ENCODE assay signal across 13 cellular contexts in the genomic region with DNA sequence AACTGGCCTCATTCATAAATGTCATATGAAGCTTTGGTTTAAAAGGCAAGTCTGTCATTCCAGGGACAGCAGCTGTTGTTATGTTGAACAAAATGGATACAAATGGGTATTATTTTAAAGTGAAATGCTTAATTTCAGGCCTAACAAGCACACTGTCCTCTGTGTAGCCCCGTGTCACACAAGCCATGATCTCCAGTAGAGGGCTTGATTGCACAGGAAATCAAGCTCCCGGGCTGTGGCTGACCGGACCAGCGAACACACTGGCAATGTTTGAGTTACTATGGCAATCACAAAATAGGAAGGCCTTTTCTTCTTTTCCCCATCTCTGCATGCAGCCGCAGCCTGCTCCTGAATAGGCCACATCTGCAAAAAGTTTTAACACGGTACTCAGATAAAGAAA.
A peak's percentile ranks its signal among the peaks of the same experiment; 100 is the strongest.
DNase-seq lines count a peak whose midpoint lies in the region; ATAC-seq and TF ChIP-seq lines count a peak whose summit lies in the region.
"Had no signal": no experiment of that assay in that cellular context is flagged by ENCODE, and none has a peak within 500 bp of the region (broad histone marks: within the 10 kb centered on the region; RNA-seq: fewer than 3 reads in every experiment).

No MANE protein-coding gene starts in this region.

- no peaks in the 10 kb centered on the region for H4K20me1 ChIP-seq in SK-N-SH (ENCODE audit: insufficient read depth)

- no peak overlapping the region for H3K9ac ChIP-seq in SK-N-SH
- H3K9ac ChIP-seq in iPS-18a (ENCODE audit: low read length), result no peak overlapping the region

- no peaks in the 10 kb centered on the region for H3K9me3 Mint-ChIP-seq in activated naive CD4-positive, alpha-beta T cell treated with anti-CD3 and anti-CD28 coated beads for 36 hours

- intact Hi-C loops in posterior vena cava (cut with DNase I), result no loop called here
- intact Hi-C loops in activated naive CD4-positive, alpha-beta T cell treated with anti-CD3 and anti-CD28 coated beads for 36 hours (cut with micrococcal nuclease), result no loop called here

- H3K4me1 ChIP-seq in SK-N-SH (ENCODE audit: control insufficient read depth in 1 of 2, insufficient read depth in 2 of 2, low read depth in 1 of 2, low read length in 1 of 2), result no peaks in the 10 kb centered on the region
- peaks cover 4% of the 10 kb centered on the region for H3K4me1 ChIP-seq in iPS-18a (ENCODE audit: control insufficient read depth, low read depth, low read length)
- H3K4me1 ChIP-seq: body of pancreas had no signal

- ATAC-seq in SK-N-SH treated with all-trans-retinoic acid at 6 μM for 48 hours (peak; percentile 39; the same call in 1 of the 3 replicates), HG03354 (IDR thresholded peaks at IDR 0.05; ENCODE audit: poor library complexity, severe bottlenecking, unreplicated experiment) (no peak)
- ATAC-seq in stimulated activated naive CD8-positive, alpha-beta T cell treated with anti-CD3 and anti-CD28 coated beads, Interleukin-15, Interleukin-2, amounts not matched to agents 100 U/mL and 50 U/mL, for 24 hours, result no peak
- ATAC-seq: body of pancreas had no signal

- H3K79me2 ChIP-seq in SK-N-SH (ENCODE audit: insufficient read depth), result no peaks in the 10 kb centered on the region

- 24% methylated on average over 6 of the region's 6 CpGs for WGBS in SK-N-SH (ENCODE audit: low lambda C conversion rate)

- H3K27ac ChIP-seq in SK-N-SH (ENCODE audit: low read depth in 2 of 2, low read length in 1 of 2), result no peak overlapping the region
- H3K27ac ChIP-seq in iPS-18a (ENCODE audit: low read length), result peak overlapping the region; percentile 27
- H3K27ac ChIP-seq: body of pancreas had no signal

- H3K9me2 ChIP-seq in SK-N-SH, result no peaks in the 10 kb centered on the region

- H3F3A ChIP-seq in SK-N-SH (replicated peaks; ENCODE audit: insufficient read depth), result no peaks in the 10 kb centered on the region

- DNase-seq in SK-N-SH (no peak), astrocyte of the hippocampus (ENCODE audit: low read depth, low spot score) (peak; percentile 5), posterior vena cava (ENCODE audit: low spot score) (no peak)
- no peak for DNase-seq in stimulated activated naive CD8-positive, alpha-beta T cell treated with anti-CD3 and anti-CD28 coated beads, Interleukin-15, Interleukin-2, amounts not matched to agents 100 U/mL and 50 U/mL, for 24 hours
- no peak for DNase-seq in activated naive CD4-positive, alpha-beta T cell treated with anti-CD3 and anti-CD28 coated beads for 36 hours
- DNase-seq: activated gamma-delta T cell; body of pancreas; DMS 273 treated with DMSO at 0.1 percent for 48 hours; NCI-H1048; stimulated activated CD8-positive, alpha-beta memory T cell treated with anti-CD3 and anti-CD28 coated beads, Interleukin-4, amount 100 ng/mL, for 48 hours had no signal

- H3K27me3 ChIP-seq in SK-N-SH (ENCODE audit: insufficient read depth) (peaks cover 26% of the 10 kb centered on the region; the same call in 1 of the 2 replicates), iPS-18a (ENCODE audit: control insufficient read depth, insufficient read depth, low read length) (no peaks in the 10 kb centered on the region)
- H3K27me3 ChIP-seq: body of pancreas had no signal

- H3K36me3 ChIP-seq in SK-N-SH (replicated peaks in 1 of 2; ENCODE audit: control insufficient read depth in 1 of 2, insufficient read depth in 2 of 2, low read length in 1 of 2) (no peaks in the 10 kb centered on the region), iPS-18a (ENCODE audit: control insufficient read depth, low read depth, low read length) (no peaks in the 10 kb centered on the region)

- H3K4me3 ChIP-seq in SK-N-SH (ENCODE audit: low read depth in 2 of 2, low read length in 1 of 2), result no peak overlapping the region
- no peak overlapping the region for H3K4me3 ChIP-seq in iPS-18a (ENCODE audit: low read length)
- H3K4me3 ChIP-seq: body of pancreas had no signal

- no peak for TF ChIP-seq RAD21 in SK-N-SH (IDR thresholded peaks at IDR 0.05; ENCODE audit: low read length)

- POLR2A ChIA-PET in SK-N-SH (lab: Yijun Ruan, JAX), result no interaction called here

- H3K36me3 Mint-ChIP-seq in activated naive CD4-positive, alpha-beta T cell treated with anti-CD3 and anti-CD28 coated beads for 36 hours (ENCODE audit: low read depth), result no peaks in the 10 kb centered on the region

- no peak overlapping the region for H3K4me3 Mint-ChIP-seq in activated naive CD4-positive, alpha-beta T cell treated with anti-CD3 and anti-CD28 coated beads for 36 hours

- H3K4me2 ChIP-seq in SK-N-SH, result no peak overlapping the region

- H3K9me3 ChIP-seq in SK-N-SH, result no peaks in the 10 kb centered on the region
- H3K9me3 ChIP-seq in iPS-18a (ENCODE audit: control insufficient read depth, low read depth, low read length), result no peaks in the 10 kb centered on the region
- H3K9me3 ChIP-seq: body of pancreas had no signal

- no peak for TF ChIP-seq EP300 in SK-N-SH (IDR thresholded peaks at IDR 0.05; ENCODE audit: borderline replicate concordance in 1 of 2, low read depth in 1 of 2, low read length in 1 of 2)

- no peak overlapping the region for H3K27ac Mint-ChIP-seq in activated naive CD4-positive, alpha-beta T cell treated with anti-CD3 and anti-CD28 coated beads for 36 hours

- peaks cover 2% of the 10 kb centered on the region for H3K27me3 Mint-ChIP-seq in activated naive CD4-positive, alpha-beta T cell treated with anti-CD3 and anti-CD28 coated beads for 36 hours (ENCODE audit: low read depth)

- no peak for TF ChIP-seq CTCF in SK-N-SH (IDR thresholded peaks at IDR 0.05)

- H2AFZ ChIP-seq in SK-N-SH (ENCODE audit: low read depth), result no peak overlapping the region

- peaks cover 11% of the 10 kb centered on the region for H3K4me1 Mint-ChIP-seq in activated naive CD4-positive, alpha-beta T cell treated with anti-CD3 and anti-CD28 coated beads for 36 hours (ENCODE audit: low read depth)

- CTCF ChIA-PET in SK-N-SH (lab: Yijun Ruan, JAX), result interaction anchor here (0.6 kb wide), 1 partner anchor 102 kb away, joined by 3 read pairs; no protein-coding TSS in a partner anchor
- CTCF ChIA-PET in activated naive CD4-positive, alpha-beta T cell treated with anti-CD3 and anti-CD28 coated beads for 36 hours (lab: Charles Lee), result interaction anchor here (0.9 kb wide), 1 partner anchor 201 kb away, joined by 3 read pairs; no protein-coding TSS in a partner anchor

TF ChIP-seq in SK-N-SH treated with all-trans-retinoic acid at 6 μM for 48 hours, 23 proteins besides CTCF, POLR2A, EP300 and RAD21 (continues in another document):
- TF ChIP-seq TCF4 (CRISPR knock-in tag; IDR thresholded peaks at IDR 0.05; ENCODE audit: borderline replicate concordance) (no peak), ISL1 (CRISPR knock-in tag; IDR thresholded peaks at IDR 0.05) (no peak), ZNF70 (CRISPR knock-in tag; IDR thresholded peaks at IDR 0.05) (no peak), ESRRG (CRISPR knock-in tag; IDR thresholded peaks at IDR 0.05) (no peak), PPARA (CRISPR knock-in tag; IDR thresholded peaks at IDR 0.05; ENCODE audit: borderline replicate concordance) (no peak), BACH2 (CRISPR knock-in tag; IDR thresholded peaks at IDR 0.05; ENCODE audit: borderline replicate concordance) (no peak), GLIS3 (CRISPR knock-in tag; IDR thresholded peaks at IDR 0.05) (no peak)
- TF ChIP-seq, protein P1, sequence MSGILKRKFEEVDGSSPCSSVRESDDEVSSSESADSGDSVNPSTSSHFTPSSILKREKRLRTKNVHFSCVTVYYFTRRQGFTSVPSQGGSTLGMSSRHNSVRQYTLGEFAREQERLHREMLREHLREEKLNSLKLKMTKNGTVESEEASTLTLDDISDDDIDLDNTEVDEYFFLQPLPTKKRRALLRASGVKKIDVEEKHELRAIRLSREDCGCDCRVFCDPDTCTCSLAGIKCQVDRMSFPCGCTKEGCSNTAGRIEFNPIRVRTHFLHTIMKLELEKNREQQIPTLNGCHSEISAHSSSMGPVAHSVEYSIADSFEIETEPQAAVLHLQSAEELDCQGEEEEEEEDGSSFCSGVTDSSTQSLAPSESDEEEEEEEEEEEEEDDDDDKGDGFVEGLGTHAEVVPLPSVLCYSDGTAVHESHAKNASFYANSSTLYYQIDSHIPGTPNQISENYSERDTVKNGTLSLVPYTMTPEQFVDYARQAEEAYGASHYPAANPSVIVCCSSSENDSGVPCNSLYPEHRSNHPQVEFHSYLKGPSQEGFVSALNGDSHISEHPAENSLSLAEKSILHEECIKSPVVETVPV (CRISPR knock-in tag; IDR thresholded peaks at IDR 0.05), result no peak

TF ChIP-seq in SK-N-SH, 30 proteins besides CTCF, POLR2A, EP300 and RAD21:
- TF ChIP-seq, protein P2, sequence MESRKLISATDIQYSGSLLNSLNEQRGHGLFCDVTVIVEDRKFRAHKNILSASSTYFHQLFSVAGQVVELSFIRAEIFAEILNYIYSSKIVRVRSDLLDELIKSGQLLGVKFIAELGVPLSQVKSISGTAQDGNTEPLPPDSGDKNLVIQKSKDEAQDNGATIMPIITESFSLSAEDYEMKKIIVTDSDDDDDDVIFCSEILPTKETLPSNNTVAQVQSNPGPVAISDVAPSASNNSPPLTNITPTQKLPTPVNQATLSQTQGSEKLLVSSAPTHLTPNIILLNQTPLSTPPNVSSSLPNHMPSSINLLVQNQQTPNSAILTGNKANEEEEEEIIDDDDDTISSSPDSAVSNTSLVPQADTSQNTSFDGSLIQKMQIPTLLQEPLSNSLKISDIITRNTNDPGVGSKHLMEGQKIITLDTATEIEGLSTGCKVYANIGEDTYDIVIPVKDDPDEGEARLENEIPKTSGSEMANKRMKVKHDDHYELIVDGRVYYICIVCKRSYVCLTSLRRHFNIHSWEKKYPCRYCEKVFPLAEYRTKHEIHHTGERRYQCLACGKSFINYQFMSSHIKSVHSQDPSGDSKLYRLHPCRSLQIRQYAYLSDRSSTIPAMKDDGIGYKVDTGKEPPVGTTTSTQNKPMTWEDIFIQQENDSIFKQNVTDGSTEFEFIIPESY (IDR thresholded peaks at IDR 0.05; ENCODE audit: borderline replicate concordance, low read depth), result no peak
- no peak for TF ChIP-seq RFX5 (IDR thresholded peaks at IDR 0.05; ENCODE audit: low read length)
- no peak for TF ChIP-seq CHD2 (IDR thresholded peaks at IDR 0.05; ENCODE audit: low read length, partially characterized antibody)
- no peak for TF ChIP-seq TEAD4 (IDR thresholded peaks at IDR 0.05; ENCODE audit: borderline replicate concordance, insufficient read depth)
- TF ChIP-seq, protein P3, sequence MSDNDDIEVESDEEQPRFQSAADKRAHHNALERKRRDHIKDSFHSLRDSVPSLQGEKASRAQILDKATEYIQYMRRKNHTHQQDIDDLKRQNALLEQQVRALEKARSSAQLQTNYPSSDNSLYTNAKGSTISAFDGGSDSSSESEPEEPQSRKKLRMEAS (IDR thresholded peaks at IDR 0.05; ENCODE audit: low read depth), result no peak
